ENCODE assay signal across 21 cellular contexts in genomic region chr7:4066626-4067475, GRCh38.
DNase-seq lines count a peak whose midpoint lies in the region; ATAC-seq, FAIRE-seq and TF ChIP-seq lines count a peak whose summit lies in the region.
"Had no signal": no experiment of that assay in that cellular context is flagged by ENCODE, and none has a peak within 500 bp of the region (broad histone marks: within the 10 kb centered on the region; RNA-seq: fewer than 3 reads in every experiment).

No MANE protein-coding gene starts in this region.

- H3K27me3 ChIP-seq in H1 (replicated peaks in 1 of 4; ENCODE audit: control insufficient read depth in 3 of 4, extremely low read depth in 1 of 4, insufficient read depth in 3 of 4, low read length in 3 of 4) = no peaks in the 10 kb centered on the region
- H3K27me3 ChIP-seq in stomach = no peaks in the 10 kb centered on the region
- H3K27me3 ChIP-seq in H7 (ENCODE audit: control insufficient read depth, insufficient read depth, low read length) = no peaks in the 10 kb centered on the region
- no peaks in the 10 kb centered on the region for H3K27me3 ChIP-seq in psoas muscle (ENCODE audit: insufficient read depth in 3 of 3, low read length in 2 of 3)
- H3K27me3 ChIP-seq: BE2C had no signal

- no peak overlapping the region for H2BK5ac ChIP-seq in H1 (ENCODE audit: low read depth, low read length)

- no peaks in the 10 kb centered on the region for H3K23me2 ChIP-seq in H1 (ENCODE audit: low read depth, low read length)

- H2AK5ac ChIP-seq in H1 (ENCODE audit: low read depth, low read length) = 0 out of 2 replicates have a peak overlapping the region, but pooled peaks have one; percentile 53

- DNase-seq in activated CD8-positive, alpha-beta memory T cell treated with anti-CD3 and anti-CD28 coated beads for 24 hours = peak; percentile 24
- no peak for DNase-seq in activated CD8-positive, alpha-beta memory T cell treated with anti-CD3 and anti-CD28 coated beads, Interleukin-2, amount 10 ng/mL, durations not matched to agents 7 days and 5 days
- DNase-seq in H1 (ENCODE audit: low read depth in 1 of 2, low spot score in 2 of 2) (peak in 1 of 2 experiments; percentile 44), nephron progenitor cell (peak; percentile 39), stomach (peak; percentile 23), H7 (no peak), psoas muscle (no peak)
- DNase-seq: 8988T; BE2C; CD4-positive, alpha-beta T cell; EL; IMR-90; MV-4-11; NCI-H1417; NCI-H2029; NCI-H2171; NCI-H748 treated with DMSO at 0.1 percent for 48 hours; OCI-M1; RPMI8226 had no signal

- H3K27ac ChIP-seq in H1 (ENCODE audit: low read depth, low read length) (no peak overlapping the region), stomach (no peak overlapping the region), psoas muscle (no peak overlapping the region)

- no peak overlapping the region for H3K9ac ChIP-seq in H1 (replicated peaks in 1 of 4; ENCODE audit: extremely low read depth in 1 of 4, low read depth in 3 of 4, low read length in 3 of 4)

- POLR2A ChIA-PET in H1 (lab: Charles Lee; ENCODE audit: partially characterized antibody) = interaction anchor here (0.6 kb wide), 1 partner anchor 114 kb away, joined by 3 read pairs; no protein-coding TSS in a partner anchor

- H3K4me3 Mint-ChIP-seq in activated CD8-positive, alpha-beta memory T cell treated with anti-CD3 and anti-CD28 coated beads, Interleukin-2, amount 10 ng/mL, durations not matched to agents 7 days and 5 days = no peak overlapping the region
- H3K4me3 Mint-ChIP-seq in nephron progenitor cell = no peak overlapping the region
- H3K4me3 Mint-ChIP-seq: CD4-positive, alpha-beta T cell had no signal

- H4K8ac ChIP-seq in H1 (ENCODE audit: extremely low read depth, insufficient read depth, low read length) = no peak overlapping the region

- no peaks in the 10 kb centered on the region for H3K79me2 ChIP-seq in H1 (ENCODE audit: control insufficient read depth in 1 of 2, insufficient read depth in 2 of 2, low read length in 2 of 2)

- no peak overlapping the region for H3K56ac ChIP-seq in H1 (replicated peaks; ENCODE audit: insufficient read length, low read depth, low read length)

- H3K27ac Mint-ChIP-seq in activated CD8-positive, alpha-beta memory T cell treated with anti-CD3 and anti-CD28 coated beads, Interleukin-2, amount 10 ng/mL, durations not matched to agents 7 days and 5 days = no peak overlapping the region
- peak overlapping the region; percentile 77 for H3K27ac Mint-ChIP-seq in nephron progenitor cell
- H3K27ac Mint-ChIP-seq: CD4-positive, alpha-beta T cell had no signal

- H3K36me3 Mint-ChIP-seq in activated CD8-positive, alpha-beta memory T cell treated with anti-CD3 and anti-CD28 coated beads, Interleukin-2, amount 10 ng/mL, durations not matched to agents 7 days and 5 days = no peaks in the 10 kb centered on the region
- no peaks in the 10 kb centered on the region for H3K36me3 Mint-ChIP-seq in nephron progenitor cell (ENCODE audit: low read depth)

- H3K4me1 ChIP-seq in H1 (replicated peaks in 1 of 4; ENCODE audit: control insufficient read depth in 3 of 4, insufficient read depth in 4 of 4, low read length in 3 of 4) = no peaks in the 10 kb centered on the region; a peak in 1 of 7 replicates
- H3K4me1 ChIP-seq in stomach = no peaks in the 10 kb centered on the region
- H3K4me1 ChIP-seq in psoas muscle = no peaks in the 10 kb centered on the region
- H3K4me1 ChIP-seq: BE2C, HAP-1 had no signal

- WGBS in H1 (ENCODE audit: extremely low coverage in 1 of 2, insufficient coverage in 1 of 2, insufficient read length in 1 of 2, insufficient replicate concordance in 2 of 2, low coverage in 1 of 2, low lambda C conversion rate in 2 of 2, missing lambda C conversion rate in 1 of 2), 2 experiments = 84% methylated on average over 19 of the region's 21 CpGs; no CpG with 5 or more reads in 1 of the 2 experiments
- WGBS in stomach, 5 donors = 82 to 94% (median 84%) methylated on average over 18 to 21 of the region's 21 CpGs
- 84 to 88% (median 85%) methylated on average over 21 of the region's 21 CpGs for WGBS in psoas muscle, 3 donors

- H3K4me2 ChIP-seq in H1 (ENCODE audit: insufficient read depth in 1 of 2, low read depth in 2 of 2, low read length in 2 of 2) = no peak overlapping the region

- H2BK12ac ChIP-seq in H1 (ENCODE audit: low read depth, low read length) = peak overlapping the region; percentile 87; the same call in 1 of the 2 replicates

- no peaks in the 10 kb centered on the region for H3K9me3 Mint-ChIP-seq in activated CD8-positive, alpha-beta memory T cell treated with anti-CD3 and anti-CD28 coated beads, Interleukin-2, amount 10 ng/mL, durations not matched to agents 7 days and 5 days (ENCODE audit: low read depth)
- H3K9me3 Mint-ChIP-seq in nephron progenitor cell = peaks cover 9% of the 10 kb centered on the region
- H3K9me3 Mint-ChIP-seq: CD4-positive, alpha-beta T cell had no signal

- no peaks in the 10 kb centered on the region for H3K79me1 ChIP-seq in H1 (ENCODE audit: low read depth, low read length)

- no peak overlapping the region for H3K4me3 ChIP-seq in H1 (ENCODE audit: extremely low read depth in 1 of 4, insufficient read depth in 2 of 4, low read depth in 3 of 4, low read length in 4 of 4)
- no peak overlapping the region for H3K4me3 ChIP-seq in stomach
- no peak overlapping the region for H3K4me3 ChIP-seq in H7 (ENCODE audit: insufficient read depth, low read depth, low read length)
- H3K4me3 ChIP-seq in psoas muscle = no peak overlapping the region
- H3K4me3 ChIP-seq: HAP-1 had no signal

- H3K27me3 Mint-ChIP-seq in activated CD8-positive, alpha-beta memory T cell treated with anti-CD3 and anti-CD28 coated beads, Interleukin-2, amount 10 ng/mL, durations not matched to agents 7 days and 5 days = peaks cover 3% of the 10 kb centered on the region
- peaks cover 6% of the 10 kb centered on the region for H3K27me3 Mint-ChIP-seq in nephron progenitor cell (ENCODE audit: low read depth, poor library complexity)
- H3K27me3 Mint-ChIP-seq: CD4-positive, alpha-beta T cell had no signal

- H2AFZ ChIP-seq in H1 (ENCODE audit: low read length) = no peak overlapping the region

- H3K14ac ChIP-seq in H1 (ENCODE audit: insufficient read length) = no peak overlapping the region

- no peak for FAIRE-seq in H1 (lab: Jason Lieb, UNC)

- no peaks in the 10 kb centered on the region for H3K9me3 ChIP-seq in H1 (ENCODE audit: insufficient read depth in 2 of 2, low read depth in 1 of 2, low read length in 1 of 2)
- no peaks in the 10 kb centered on the region for H3K9me3 ChIP-seq in stomach
- no peaks in the 10 kb centered on the region for H3K9me3 ChIP-seq in psoas muscle
- H3K9me3 ChIP-seq: BE2C, HAP-1 had no signal

- H3K36me3 ChIP-seq in H1 (ENCODE audit: control insufficient read depth in 2 of 4, insufficient read depth in 4 of 4, low read length in 3 of 4) (no peaks in the 10 kb centered on the region), stomach (peaks cover 0 to 3% (median 0%) of the 10 kb centered on the region in 4 donors), H7 (replicated peaks; ENCODE audit: control insufficient read depth, insufficient read depth, low read length) (no peaks in the 10 kb centered on the region), psoas muscle (ENCODE audit: insufficient read depth in 1 of 2, low read depth in 1 of 2) (no peaks in the 10 kb centered on the region)
- H3K36me3 ChIP-seq: BE2C, HAP-1 had no signal

- TF ChIP-seq CTCF in H1 (IDR thresholded peaks at IDR 0.05; ENCODE audit: control extremely low read depth in 1 of 3, insufficient read depth in 1 of 3, low read depth in 1 of 3, low read length in 3 of 3) (no peak), nephron progenitor cell (IDR thresholded peaks at IDR 0.05) (no peak), stomach (IDR thresholded peaks at IDR 0.05) (no peak), psoas muscle (IDR thresholded peaks at IDR 0.05) (no peak)

- TF ChIP-seq EP300 in H1 (IDR thresholded peaks at IDR 0.05; ENCODE audit: borderline replicate concordance in 1 of 2, low read depth in 2 of 2, low read length in 2 of 2) = no peak
- TF ChIP-seq EP300 in stomach (IDR thresholded peaks at IDR 0.05) = no peak

- H2BK20ac ChIP-seq in H1 (ENCODE audit: low read length) = 0 out of 2 replicates have a peak overlapping the region, but pooled peaks have one; percentile 75

- no peak overlapping the region for H3K18ac ChIP-seq in H1 (ENCODE audit: extremely low read depth, low read length)

- ATAC-seq in activated CD8-positive, alpha-beta memory T cell treated with anti-CD3 and anti-CD28 coated beads, Interleukin-2, amount 10 ng/mL, durations not matched to agents 7 days and 5 days = no peak
- no peak for ATAC-seq in GM21367 (IDR thresholded peaks at IDR 0.05; ENCODE audit: unreplicated experiment)
- no peak for ATAC-seq in psoas muscle

- TF ChIP-seq POLR2A in H1 (IDR thresholded peaks at IDR 0.05; ENCODE audit: control extremely low read depth in 1 of 2, low read depth in 2 of 2, low read length in 2 of 2) = no peak
- no peak for TF ChIP-seq POLR2A in stomach (IDR thresholded peaks at IDR 0.05)

- no peak for TF ChIP-seq RAD21 in H1 (IDR thresholded peaks at IDR 0.05 in 1 of 2, conservative IDR thresholded peaks at IDR 0.05 in 1 of 2; ENCODE audit: low read depth in 2 of 2, low read length in 2 of 2)

- H4K20me1 ChIP-seq in H1 (replicated peaks in 1 of 2; ENCODE audit: control insufficient read depth in 1 of 2, insufficient read depth in 2 of 2, low read length in 2 of 2) = no peaks in the 10 kb centered on the region

- intact Hi-C loops in stomach (cut with DNase I; ENCODE audit: low total_unique reads) = no loop called here
- intact Hi-C loops in psoas muscle (cut with DNase I) = no loop called here

- H2BK15ac ChIP-seq in H1 (ENCODE audit: low read length) = no peak overlapping the region

- no peak overlapping the region for H3K23ac ChIP-seq in H1 (ENCODE audit: insufficient read length)

- CTCF ChIA-PET in activated CD8-positive, alpha-beta memory T cell treated with anti-CD3 and anti-CD28 coated beads, Interleukin-2, amount 10 ng/mL, durations not matched to agents 7 days and 5 days (lab: Charles Lee) = no interaction called here
- CTCF ChIA-PET in H1 (lab: Charles Lee; ENCODE audit: partially characterized antibody) = no interaction called here

- H3K4me1 Mint-ChIP-seq in activated CD8-positive, alpha-beta memory T cell treated with anti-CD3 and anti-CD28 coated beads, Interleukin-2, amount 10 ng/mL, durations not matched to agents 7 days and 5 days = peaks cover 2% of the 10 kb centered on the region
- peaks cover 54% of the 10 kb centered on the region for H3K4me1 Mint-ChIP-seq in nephron progenitor cell

- no peak overlapping the region for H4K5ac ChIP-seq in H1 (ENCODE audit: insufficient read length, low read depth, low read length)

- H2BK120ac ChIP-seq in H1 (replicated peaks; ENCODE audit: low read depth, low read length) = no peak overlapping the region

- no peak overlapping the region for H4K91ac ChIP-seq in H1 (replicated peaks; ENCODE audit: insufficient read length, low read length)

- no peak overlapping the region for H3K4ac ChIP-seq in H1 (replicated peaks; ENCODE audit: insufficient read length, low read depth, low read length)

TF ChIP-seq in H1, 55 proteins besides CTCF, POLR2A, EP300 and RAD21 (continues in another document):
- no peak for TF ChIP-seq CHD1 (IDR thresholded peaks at IDR 0.05; ENCODE audit: low read depth, low read length)
- TF ChIP-seq POU5F1 (IDR thresholded peaks at IDR 0.05; ENCODE audit: low read depth, low read length) = no peak
- no peak for TF ChIP-seq NANOG (IDR thresholded peaks at IDR 0.05; ENCODE audit: insufficient read depth, low read depth, low read length, poor library complexity, severe bottlenecking)

Comparison
In these comparisons a context has a peak if more than half of its experiments do, and no peak if none do; other contexts are left out.
1. DNase-seq: peak in activated CD8-positive, alpha-beta memory T cell treated with anti-CD3 and anti-CD28 coated beads for 24 hours (single experiment), nephron progenitor cell (single experiment) and stomach (single experiment); none in activated CD8-positive, alpha-beta memory T cell treated with anti-CD3 and anti-CD28 coated beads, Interleukin-2, amount 10 ng/mL, durations not matched to agents 7 days and 5 days (single experiment), H7 (single experiment) and psoas muscle (0 of 2).